ENCODE assay signal across 14 cellular contexts in genomic region chr13:44188257-44188656, GRCh38.
DNase-seq lines count a peak whose midpoint lies in the region; ATAC-seq and TF ChIP-seq lines count a peak whose summit lies in the region.
"Had no signal": no experiment of that assay in that cellular context is flagged by ENCODE, and none has a peak within 500 bp of the region (broad histone marks: within the 10 kb centered on the region; RNA-seq: fewer than 3 reads in every experiment).

No MANE protein-coding gene starts in this region.

- ATAC-seq in omental fat pad (ENCODE audit: low FRiP score), result peak; percentile 46
- no peak for ATAC-seq in HG02588 (IDR thresholded peaks at IDR 0.05; ENCODE audit: unreplicated experiment)
- ATAC-seq: activated T-cell treated with anti-CD3 and anti-CD28 coated beads, Interleukin-2, amount 50 U/mL, for 4 hours; CD8-positive, alpha-beta T cell; naive thymus-derived CD4-positive, alpha-beta T cell had no signal

- H3K4me3 ChIP-seq in choroid plexus epithelial cell (ENCODE audit: low read depth, low read length), result no peak overlapping the region
- H3K4me3 ChIP-seq: stomach had no signal

- DNase-seq in EH (ENCODE audit: low read depth) (peak; percentile 75), M059J (ENCODE audit: low read depth) (peak; percentile 90), choroid plexus epithelial cell (ENCODE audit: low read depth) (peak; percentile 32), omental fat pad (ENCODE audit: low spot score) (no peak), RPMI8226 (no peak), NCI-H524 (lab: John Stamatoyannopoulos, UW) (no peak)
- DNase-seq in stimulated activated naive CD4-positive, alpha-beta T cell (lab: John Stamatoyannopoulos, UW), result no peak
- DNase-seq: activated CD4-positive, alpha-beta T cell treated with anti-CD3 and anti-CD28 coated beads for 1 hour; activated T-cell treated with anti-CD3 and anti-CD28 coated beads, Interleukin-2, amount 50 U/mL, for 4 hours; CD8-positive, alpha-beta T cell; naive thymus-derived CD4-positive, alpha-beta T cell; NCI-H2107; stomach had no signal

- TF ChIP-seq CTCF in choroid plexus epithelial cell (conservative IDR thresholded peaks at IDR 0.05; ENCODE audit: low read depth, low read length) (no peak), omental fat pad (IDR thresholded peaks at IDR 0.05) (no peak)

Comparison
In these comparisons a context has a peak if more than half of its experiments do, and no peak if none do; other contexts are left out.
1. DNase-seq: peak in EH (single experiment), M059J (single experiment) and choroid plexus epithelial cell (single experiment); none in omental fat pad (single experiment), RPMI8226 (single experiment), NCI-H524 (0 of 2) and stimulated activated naive CD4-positive, alpha-beta T cell (0 of 6).